In the genomic region with DNA sequence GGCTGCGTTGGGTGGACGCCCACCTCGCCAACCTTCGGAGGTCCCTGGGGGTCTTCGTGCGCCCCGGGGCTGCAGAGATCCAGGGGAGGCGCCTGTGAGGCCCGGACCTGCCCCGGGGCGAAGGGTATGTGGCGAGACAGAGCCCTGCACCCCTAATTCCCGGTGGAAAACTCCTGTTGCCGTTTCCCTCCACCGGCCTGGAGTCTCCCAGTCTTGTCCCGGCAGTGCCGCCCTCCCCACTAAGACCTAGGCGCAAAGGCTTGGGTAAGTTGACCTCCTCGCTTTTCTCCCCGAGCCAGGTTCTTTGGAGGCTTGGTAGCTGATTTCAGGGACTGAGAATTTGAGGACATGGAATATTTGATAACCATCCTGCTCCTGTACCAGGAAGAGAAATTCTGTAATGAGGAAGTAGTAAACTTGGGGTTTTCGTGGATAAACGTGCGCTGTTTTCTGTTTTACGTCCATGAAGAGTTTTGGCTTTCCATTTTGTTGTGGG, we compare ENCODE assay signal across 8 cellular contexts. TPM values are rescaled to one million over a fixed set of nuclear protein-coding genes. Genes with fewer than 3 reads are reported as not detected.
DNase-seq lines count a peak whose midpoint lies in the region; ATAC-seq and TF ChIP-seq lines count a peak whose summit lies in the region.

No MANE protein-coding gene starts in this region.

- no peak for TF ChIP-seq CTCF in AG10803 (conservative IDR thresholded peaks at IDR 0.05; ENCODE audit: low read length)
- no peak for TF ChIP-seq CTCF in HL-60 (IDR thresholded peaks at IDR 0.05; ENCODE audit: insufficient read depth, low read length)
- TF ChIP-seq CTCF in VCaP (conservative IDR thresholded peaks at IDR 0.05) = no peak

- peak; percentile 2 for ATAC-seq in GM18511 (IDR thresholded peaks at IDR 0.05; ENCODE audit: unreplicated experiment)

- H3K4me1 ChIP-seq in esophagus (ENCODE audit: control insufficient read depth in 2 of 2, insufficient read depth in 2 of 2, low read length in 1 of 2) (no peaks in the 10 kb centered on the region), muscle layer of duodenum (ENCODE audit: control insufficient read depth in 1 of 2, insufficient read depth in 2 of 2, low read length in 2 of 2) (peaks cover 7 to 11% of the 10 kb centered on the region in 2 donors)

- H3K27ac ChIP-seq in HL-60 (replicated peaks) (peak overlapping the region; percentile 86), VCaP (peak overlapping the region; percentile 74), esophagus (ENCODE audit: low read depth in 2 of 2, low read length in 1 of 2) (peak overlapping the region; percentile 82), muscle layer of duodenum (ENCODE audit: low read length) (peak overlapping the region; percentile 82)

- 0% methylated on average over 16 to 24 of the region's 24 CpGs for WGBS in esophagus, 2 donors

- DNase-seq in AG10803 (ENCODE audit: low read depth) (no peak), HL-60 (ENCODE audit: low read depth in 1 of 2, low spot score in 1 of 2) (peak in 1 of 2 experiments; percentile 28), DMS153 treated with DMSO at 0.1 percent for 48 hours (lab: John Stamatoyannopoulos, UW; ENCODE audit: unreplicated experiment) (no peak), COLO829 (ENCODE audit: low spot score) (no peak)

- H3K27me3 ChIP-seq in HL-60 (ENCODE audit: insufficient read depth, poor library complexity, severe bottlenecking) (no peaks in the 10 kb centered on the region), esophagus (ENCODE audit: control insufficient read depth in 1 of 2, insufficient read depth in 2 of 2, low read length in 2 of 2) (no peaks in the 10 kb centered on the region), muscle layer of duodenum (ENCODE audit: low read depth, low read length) (no peaks in the 10 kb centered on the region)

- H3K36me3 ChIP-seq in esophagus (ENCODE audit: control insufficient read depth in 2 of 2, insufficient read depth in 2 of 2, low read length in 1 of 2) = no peaks in the 10 kb centered on the region
- peaks cover 15 to 18% of the 10 kb centered on the region in 2 donors for H3K36me3 ChIP-seq in muscle layer of duodenum (ENCODE audit: control insufficient read depth in 1 of 2, insufficient read depth in 2 of 2, low read length in 2 of 2)

- peak overlapping the region; percentile 84 for H3K4me3 ChIP-seq in AG10803 (ENCODE audit: low read length)
- H3K4me3 ChIP-seq in HL-60 (replicated peaks; ENCODE audit: insufficient read depth, low read length) = peak overlapping the region; percentile 99
- peak overlapping the region; percentile 78 to 79 for H3K4me3 ChIP-seq in esophagus (ENCODE audit: low read depth in 1 of 2, low read length in 2 of 2)
- H3K4me3 ChIP-seq in muscle layer of duodenum (ENCODE audit: low read depth in 1 of 2, low read length in 2 of 2) = peak overlapping the region; percentile 95 to 97

- H3K9me3 ChIP-seq in esophagus (ENCODE audit: control insufficient read depth in 2 of 2, insufficient read depth in 1 of 2, low read depth in 1 of 2, low read length in 1 of 2) (no peaks in the 10 kb centered on the region), muscle layer of duodenum (ENCODE audit: control insufficient read depth in 1 of 2, low read length in 2 of 2) (no peaks in the 10 kb centered on the region)

RNA-seq across cellular contexts. Expression of gene APAF1, which starts 0.5 kb away (rescaled TPM):
- polyA plus RNA-seq in esophagus = 1 to 10 TPM; 2.3 to 3.5 TPM

RNA-seq across cellular contexts. Expression of gene IKBIP, which starts 1.0 kb away (rescaled TPM):
- polyA plus RNA-seq in esophagus = 1 to 10 TPM; 4.7 to 5.4 TPM

RNA-seq across cellular contexts. Expression of gene SLC25A3, which starts 52.1 kb away (rescaled TPM):
- 100 to 1,000 TPM; 283 to 448 TPM for polyA plus RNA-seq in esophagus
